ENCODE assay signal across 7 cellular contexts in genomic region chr12:94459773-94460593, GRCh38. TPM values are rescaled to one million over a fixed set of nuclear protein-coding genes. Genes with fewer than 3 reads are reported as not detected.
DNase-seq lines count a peak whose midpoint lies in the region; ATAC-seq and TF ChIP-seq lines count a peak whose summit lies in the region.

Gene CEP83 (minus strand): TSS chr12:94459867. CDS start chr12:94412490, 47,377 bp downstream.

- peaks cover 16% of the 10 kb centered on the region for H3K9me3 Mint-ChIP-seq in T-helper 2 cell treated with Interferon-gamma antibody and Interleukin-4, amounts not matched to agents 5 μg/mL and 100 μg/mL, for 36 hours

- DNase-seq in NCI-H1930 (lab: John Stamatoyannopoulos, UW), result peak; percentile 80 to 84
- DNase-seq in T-helper 2 cell treated with Interferon-gamma antibody and Interleukin-4, amounts not matched to agents 5 μg/mL and 100 μg/mL, for 36 hours (ENCODE audit: low spot score), result peak; percentile 97
- DNase-seq in astrocyte of the cerebellum (ENCODE audit: low read depth), result peak; percentile 57
- DNase-seq in hepatic stellate cell (ENCODE audit: low spot score), result peak; percentile 94
- DNase-seq in renal cortical epithelial cell (ENCODE audit: low read depth), result peak; percentile 75

- H3K36me3 Mint-ChIP-seq in T-helper 2 cell treated with Interferon-gamma antibody and Interleukin-4, amounts not matched to agents 5 μg/mL and 100 μg/mL, for 36 hours (ENCODE audit: low read depth), result peaks cover 22% of the 10 kb centered on the region

- peaks cover 27% of the 10 kb centered on the region for H3K4me1 Mint-ChIP-seq in T-helper 2 cell treated with Interferon-gamma antibody and Interleukin-4, amounts not matched to agents 5 μg/mL and 100 μg/mL, for 36 hours (ENCODE audit: low read depth)

- peak within 1 kb of the TSS; percentile 89 for H3K4me3 Mint-ChIP-seq in T-helper 2 cell treated with Interferon-gamma antibody and Interleukin-4, amounts not matched to agents 5 μg/mL and 100 μg/mL, for 36 hours

- in situ Hi-C loops in astrocyte of the cerebellum (cut with HindIII; ENCODE audit: low sequenced_read_pairs), result no loop called here

- H3K27ac Mint-ChIP-seq in T-helper 2 cell treated with Interferon-gamma antibody and Interleukin-4, amounts not matched to agents 5 μg/mL and 100 μg/mL, for 36 hours, result peak within 1 kb of the TSS; percentile 93

- ATAC-seq in GM18502 (IDR thresholded peaks at IDR 0.05; ENCODE audit: poor library complexity, unreplicated experiment) (peak; percentile 98), HG02970 (IDR thresholded peaks at IDR 0.05; ENCODE audit: low FRiP score, unreplicated experiment) (peak; percentile 95)

- no peak for TF ChIP-seq CTCF in astrocyte of the cerebellum (IDR thresholded peaks at IDR 0.05; ENCODE audit: low read depth, low read length, missing control alignments)

- H3K27me3 Mint-ChIP-seq in T-helper 2 cell treated with Interferon-gamma antibody and Interleukin-4, amounts not matched to agents 5 μg/mL and 100 μg/mL, for 36 hours (ENCODE audit: low read depth), result peaks cover 13% of the 10 kb centered on the region

- peak within 1 kb of the TSS; percentile 95 for H3K4me3 ChIP-seq in astrocyte of the cerebellum (ENCODE audit: low read depth, low read length)

RNA-seq across cellular contexts. Expression of gene CEP83, which starts in this region (rescaled TPM):
- 10.2 and 10.8 TPM in 2 replicates for total RNA-seq in renal cortical epithelial cell

Comparison
In these comparisons a context has a peak if more than half of its experiments do, and no peak if none do; other contexts are left out.
1. Peak in every context shown above with its lines: DNase-seq, ATAC-seq and H3K4me3 ChIP-seq.